28 cellular contexts compared by ENCODE assay signal in genomic region chr12:32353540-32353939, GRCh38.
"Had no signal": no experiment of that assay in that cellular context is flagged by ENCODE, and none has a peak within 500 bp of the region (broad histone marks: within the 10 kb centered on the region; RNA-seq: fewer than 3 reads in every experiment).

No MANE protein-coding gene starts in this region.

- H3K27ac Mint-ChIP-seq: activated CD4-positive, alpha-beta memory T cell treated with anti-CD3 and anti-CD28 coated beads for 36 hours; activated CD4-positive, alpha-beta T cell treated with anti-CD3 and anti-CD28 coated beads, Interleukin-2, amount 10 ng/mL, durations not matched to agents 7 days and 5 days; activated naive CD8-positive, alpha-beta T cell; T-cell had no signal

- H3K9me3 Mint-ChIP-seq: activated CD4-positive, alpha-beta memory T cell treated with anti-CD3 and anti-CD28 coated beads for 36 hours; activated CD4-positive, alpha-beta T cell treated with anti-CD3 and anti-CD28 coated beads, Interleukin-2, amount 10 ng/mL, durations not matched to agents 7 days and 5 days; activated T-cell treated with anti-CD3 and anti-CD28 coated beads, Interleukin-2, amount 50 U/mL, for 4 hours; T-cell had no signal

- ATAC-seq: activated T-cell treated with anti-CD3 and anti-CD28 coated beads, Interleukin-2, amount 50 U/mL, for 4 hours; Panc1; Right ventricle myocardium inferior; T-cell had no signal

- H3K36me3 Mint-ChIP-seq: activated CD4-positive, alpha-beta memory T cell treated with anti-CD3 and anti-CD28 coated beads for 36 hours had no signal

- DNase-seq: activated CD4-positive, alpha-beta memory T cell treated with anti-CD3 and anti-CD28 coated beads for 36 hours; activated CD4-positive, alpha-beta T cell treated with anti-CD3 and anti-CD28 coated beads, Interleukin-2, amount 10 ng/mL, durations not matched to agents 7 days and 5 days; activated CD4-positive, CD25-positive, alpha-beta regulatory T cell; activated CD8-positive, alpha-beta memory T cell treated with anti-CD3 and anti-CD28 coated beads for 24 hours; activated effector memory CD4-positive, alpha-beta T cell treated with anti-CD3 and anti-CD28 coated beads, Interleukin-2, amount 50 U/mL, for 16 hours; activated naive CD4-positive, alpha-beta T cell treated with Interleukin-2 at 50 U/mL for 16 hours; activated T-cell treated with anti-CD3 and anti-CD28 coated beads, Interleukin-2, amount 50 U/mL, for 4 hours; amygdala; cerebellar nuclear complex; KBM-7; NCI-H1048; NCI-H1694; NCI-H2029; NCI-H2107; NCI-H510A treated with DMSO at 0.1 percent for 48 hours; NCI-H774; NK-92 treated with Interleukin-12 subunit alpha and Interleukin-12 subunit beta, amount 100 ng/mL, for 24 hours; OCI-M1; RPMI8226; T-cell; T-helper 2 cell; T1000 had no signal

- H3K4me3 Mint-ChIP-seq: activated CD4-positive, alpha-beta memory T cell treated with anti-CD3 and anti-CD28 coated beads for 36 hours; activated CD4-positive, alpha-beta T cell treated with anti-CD3 and anti-CD28 coated beads, Interleukin-2, amount 10 ng/mL, durations not matched to agents 7 days and 5 days; activated naive CD8-positive, alpha-beta T cell; activated T-cell treated with anti-CD3 and anti-CD28 coated beads, Interleukin-2, amount 50 U/mL, for 4 hours; T-cell had no signal

- H3K4me3 ChIP-seq: SK-N-MC had no signal

- H3K27ac ChIP-seq: SK-N-MC, VCaP had no signal

- H3K27me3 Mint-ChIP-seq: activated CD4-positive, alpha-beta memory T cell treated with anti-CD3 and anti-CD28 coated beads for 36 hours; activated CD4-positive, alpha-beta T cell treated with anti-CD3 and anti-CD28 coated beads, Interleukin-2, amount 10 ng/mL, durations not matched to agents 7 days and 5 days; activated naive CD8-positive, alpha-beta T cell; T-cell had no signal

- H3K4me1 Mint-ChIP-seq: activated CD4-positive, alpha-beta T cell treated with anti-CD3 and anti-CD28 coated beads, Interleukin-2, amount 10 ng/mL, durations not matched to agents 7 days and 5 days; T-cell had no signal

- FAIRE-seq: TTC549 had no signal
